ENCODE assay signal across 8 cellular contexts in the genomic region with DNA sequence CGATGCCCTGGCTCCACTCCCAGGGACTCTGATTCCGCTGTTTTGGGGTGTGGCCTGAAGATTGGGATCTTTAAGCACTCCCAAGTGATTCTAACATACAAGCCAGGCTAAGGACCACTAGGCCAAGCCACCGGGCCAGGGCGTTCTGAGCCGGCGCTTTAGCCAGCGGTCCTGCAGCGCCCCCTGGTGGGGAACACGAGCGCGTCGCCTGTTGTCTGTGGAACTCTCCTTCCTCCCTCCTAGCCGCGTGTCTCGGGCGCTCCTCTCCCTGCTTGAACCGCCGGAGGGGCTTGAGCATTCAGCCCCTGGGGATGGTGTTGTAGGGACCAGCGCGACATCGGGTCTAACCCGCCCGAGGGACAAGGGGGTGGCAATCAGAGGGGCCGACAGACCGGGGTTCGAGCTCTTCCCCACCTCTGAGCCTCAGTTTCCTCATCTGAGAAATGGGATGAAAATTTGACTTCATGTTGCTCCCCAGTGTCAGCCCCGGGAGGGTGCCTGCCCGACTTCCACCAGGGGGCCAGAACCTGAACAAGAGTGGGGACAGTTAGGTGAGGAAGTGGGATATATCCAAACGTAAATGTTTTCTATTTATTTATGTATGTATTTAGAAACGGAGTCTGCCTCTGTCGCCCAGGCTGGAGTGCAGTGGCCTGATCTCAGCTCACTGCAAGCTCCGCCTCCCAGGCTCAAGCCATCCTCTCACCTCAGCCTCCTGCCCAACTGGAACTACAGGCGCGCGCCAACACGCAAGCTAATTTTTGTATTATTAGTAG. TPM values are rescaled to one million over a fixed set of nuclear protein-coding genes. Genes with fewer than 3 reads are reported as not detected.
DNase-seq lines count a peak whose midpoint lies in the region; ATAC-seq, FAIRE-seq and TF ChIP-seq lines count a peak whose summit lies in the region.

No MANE protein-coding gene starts in this region.

- no peaks in the 10 kb centered on the region for H3K79me2 ChIP-seq in HepG2 (ENCODE audit: insufficient read depth, low read length)

- no peak overlapping the region for H3K27ac Mint-ChIP-seq in central memory CD8-positive, alpha-beta T cell (ENCODE audit: low read depth)

- WGBS in HepG2 (ENCODE audit: low lambda C conversion rate): 20% methylated on average over 33 of the region's 36 CpGs

- H3K4me1 ChIP-seq in HepG2 (ENCODE audit: insufficient read depth, low read length): no peaks in the 10 kb centered on the region

- H3K4me3 ChIP-seq in HepG2 (replicated peaks in 1 of 3; ENCODE audit: insufficient read depth in 1 of 3, low read depth in 2 of 3, low read length in 3 of 3): no peak overlapping the region

- intact Hi-C loops in HepG2 (cut with micrococcal nuclease; ENCODE audit: unreplicated experiment): loop anchor here (5.0 to 10.0 kb wide), 2 partner anchors 111 to 229 kb away; no protein-coding TSS in a partner anchor

- H3K36me3 ChIP-seq in HepG2 (replicated peaks in 1 of 2; ENCODE audit: control insufficient read depth in 1 of 2, insufficient read depth in 2 of 2, low read length in 2 of 2): no peaks in the 10 kb centered on the region

- H3K4me1 Mint-ChIP-seq in central memory CD8-positive, alpha-beta T cell: peaks cover 5% of the 10 kb centered on the region

- CTCF ChIA-PET in HepG2 (lab: Yijun Ruan, JAX; ENCODE audit: low intra/inter-chr PET ratio, low total read pairs): interaction anchor here (1.2 to 5.7 kb wide), 6 partner anchors 15 to 233 kb away, joined by 3 to 59 read pairs (median 6); no protein-coding TSS in a partner anchor

- H3K9me3 Mint-ChIP-seq in central memory CD8-positive, alpha-beta T cell: no peaks in the 10 kb centered on the region

- no peaks in the 10 kb centered on the region for H3K27me3 ChIP-seq in HepG2 (ENCODE audit: control insufficient read depth in 1 of 2, insufficient read depth in 2 of 2, low read length in 2 of 2)

- peaks cover 6% of the 10 kb centered on the region for H3K9me3 ChIP-seq in HepG2 (ENCODE audit: low read length)

- FAIRE-seq in HepG2 (lab: Jason Lieb, UNC): no peak

- H3K9ac ChIP-seq in HepG2 (ENCODE audit: insufficient read depth, low read depth, low read length): no peak overlapping the region

- TF ChIP-seq CTCF in HepG2 (CRISPR knock-in tag; IDR thresholded peaks at IDR 0.05): peak; percentile 97

- DNase-seq in NCI-H524 (lab: John Stamatoyannopoulos, UW): peak; percentile 17 to 70
- DNase-seq in NCI-H524 treated with DMSO at 0.1 percent for 48 hours (lab: John Stamatoyannopoulos, UW): no peak
- DNase-seq in NCI-H2171 treated with DMSO at 0.1 percent for 48 hours (lab: John Stamatoyannopoulos, UW): peak; percentile 65
- DNase-seq in activated CD4-positive, alpha-beta T cell treated with anti-CD3 and anti-CD28 coated beads for 24 hours (ENCODE audit: low read depth in 2 of 2): peak; percentile 77 to 85
- DNase-seq in central memory CD8-positive, alpha-beta T cell (ENCODE audit: low spot score in 2 of 2): peak; percentile 58 to 77
- peak; percentile 44 for DNase-seq in HepG2 (ENCODE audit: low spot score)
- peak; percentile 75 to 90 for DNase-seq in stimulated activated CD4-positive, alpha-beta T cell treated with anti-CD3 and anti-CD28 coated beads, Interleukin-4, amount 100 ng/mL, for 48 hours (ENCODE audit: low read depth in 2 of 2)

- H3K27me3 Mint-ChIP-seq in central memory CD8-positive, alpha-beta T cell: peaks cover 52% of the 10 kb centered on the region

- POLR2A ChIA-PET in HepG2 (lab: Yijun Ruan, JAX): no interaction called here

- no peak overlapping the region for H3K4me3 Mint-ChIP-seq in central memory CD8-positive, alpha-beta T cell

- TF ChIP-seq EP300 in HepG2 (IDR thresholded peaks at IDR 0.05; ENCODE audit: low read depth in 2 of 2, low read length in 2 of 2): no peak
- TF ChIP-seq EP300 in HepG2 (CRISPR knock-in tag; IDR thresholded peaks at IDR 0.05; ENCODE audit: borderline replicate concordance): no peak

- in situ Hi-C loops in HepG2 (cut with HindIII; ENCODE audit: extremely low pct_ligation_motif_present, low pct_unique_long_range_greater_than_20kb): no loop called here

- no peak for TF ChIP-seq POLR2A in HepG2 (IDR thresholded peaks at IDR 0.05; ENCODE audit: insufficient read depth in 1 of 2, low read depth in 2 of 2, low read length in 2 of 2)

- no peak overlapping the region for H3K27ac ChIP-seq in HepG2 (ENCODE audit: extremely low read length, insufficient read depth, low read length)

- H3K36me3 Mint-ChIP-seq in central memory CD8-positive, alpha-beta T cell (ENCODE audit: insufficient read depth): no peaks in the 10 kb centered on the region

- peak; percentile 49 for ATAC-seq in central memory CD8-positive, alpha-beta T cell (replicated peaks; ENCODE audit: extremely low read depth, poor library complexity, severe bottlenecking)
- ATAC-seq in HepG2 (peak; percentile 91), HG03039 (IDR thresholded peaks at IDR 0.05; ENCODE audit: unreplicated experiment) (no peak)

- H3K4me2 ChIP-seq in HepG2 (ENCODE audit: low read depth, low read length): no peak overlapping the region

- no peaks in the 10 kb centered on the region for H4K20me1 ChIP-seq in HepG2 (ENCODE audit: insufficient read depth, low read length)

- no TSS peak for BruUV-seq in HepG2 (replicated peaks; lab: Mats Ljungman, UMichigan)

- peak; percentile 91 for TF ChIP-seq RAD21 in HepG2 (CRISPR knock-in tag; IDR thresholded peaks at IDR 0.05)

- H2AFZ ChIP-seq in HepG2 (ENCODE audit: low read length): no peak overlapping the region

TF ChIP-seq in HepG2, 621 proteins besides CTCF, POLR2A, EP300 and RAD21 (continues in another document):
- TF ChIP-seq, protein P1, sequence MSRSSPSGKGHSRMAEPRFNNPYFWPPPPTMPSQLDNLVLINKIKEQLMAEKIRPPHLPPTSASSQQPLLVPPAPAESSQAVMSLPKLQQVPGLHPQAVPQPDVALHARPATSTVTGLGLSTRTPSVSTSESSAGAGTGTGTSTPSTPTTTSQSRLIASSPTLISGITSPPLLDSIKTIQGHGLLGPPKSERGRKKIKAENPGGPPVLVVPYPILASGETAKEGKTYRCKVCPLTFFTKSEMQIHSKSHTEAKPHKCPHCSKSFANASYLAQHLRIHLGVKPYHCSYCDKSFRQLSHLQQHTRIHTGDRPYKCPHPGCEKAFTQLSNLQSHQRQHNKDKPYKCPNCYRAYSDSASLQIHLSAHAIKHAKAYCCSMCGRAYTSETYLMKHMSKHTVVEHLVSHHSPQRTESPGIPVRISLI (CRISPR knock-in tag; IDR thresholded peaks at IDR 0.05; ENCODE audit: borderline replicate concordance): peak; percentile 32; the same call in 1 of the 2 replicates

RNA-seq across cellular contexts. Expression of a gene that starts 18.0 kb away (rescaled TPM):
- total RNA-seq in HepG2 (2016; rRNA removed; fragmentation: Illumina TruSeq; extraction: Trizol): not detected in 2 replicates
- not detected in 2 replicates for total RNA-seq in HepG2 (2016; cell fraction: cytosol; rRNA removed; fragmentation: Illumina TruSeq; extraction: Trizol; ENCODE audit: low read depth)
- not detected in 2 replicates for total RNA-seq in HepG2 (2016; cell fraction: insoluble cytoplasmic fraction; rRNA removed; fragmentation: Illumina TruSeq; extraction: Trizol)
- total RNA-seq in HepG2 (2016; cell fraction: membrane; rRNA removed; fragmentation: Illumina TruSeq; extraction: Trizol): not detected in 2 replicates
- not detected in 2 replicates for total RNA-seq in HepG2 (2016; cell fraction: nucleus; rRNA removed; fragmentation: Illumina TruSeq; extraction: Trizol)
- polyA plus RNA-seq in HepG2 (2011; rRNA removed): not detected in 2 replicates
- polyA plus RNA-seq in HepG2 (2011; cell fraction: cytosol; rRNA removed): not detected in 2 replicates
- polyA plus RNA-seq in HepG2 (2011; cell fraction: nucleus; rRNA removed): 0.02 TPM in 1 of 2 replicates, not detected in the other
- polyA plus RNA-seq in HepG2 (2012): not detected in 2 replicates
- polyA plus RNA-seq in HepG2 (2016; cell fraction: cytosol; fragmentation: Illumina TruSeq; extraction: Trizol; ENCODE audit: low read depth): not detected in 2 replicates
- polyA plus RNA-seq in HepG2 (2016; cell fraction: insoluble cytoplasmic fraction; fragmentation: Illumina TruSeq; extraction: Trizol; ENCODE audit: low read depth): not detected in 2 replicates
- not detected in 2 replicates for polyA plus RNA-seq in HepG2 (2016; cell fraction: membrane; fragmentation: Illumina TruSeq; extraction: Trizol; ENCODE audit: low read depth)
- not detected in 2 replicates for polyA plus RNA-seq in HepG2 (2016; cell fraction: nucleus; fragmentation: Illumina TruSeq; extraction: Trizol; ENCODE audit: insufficient read depth, low read depth)
- 0.07 TPM in 1 of 2 replicates, not detected in the other for polyA minus RNA-seq in HepG2 (2011; rRNA and poly(A)+ RNA removed; ENCODE audit: low replicate concordance)
- polyA minus RNA-seq in HepG2 (2011; cell fraction: cytosol; rRNA and poly(A)+ RNA removed): not detected in 2 replicates
- polyA minus RNA-seq in HepG2 (2011; cell fraction: nucleus; rRNA and poly(A)+ RNA removed): not detected in 2 replicates

RNA-seq across cellular contexts. Expression of a gene that starts 42.3 kb away (rescaled TPM):
- 0.44 and 0.51 TPM in 2 replicates for total RNA-seq in HepG2 (2016; rRNA removed; fragmentation: Illumina TruSeq; extraction: Trizol)
- total RNA-seq in HepG2 (2016; cell fraction: cytosol; rRNA removed; fragmentation: Illumina TruSeq; extraction: Trizol; ENCODE audit: low read depth): 0.10 TPM in 1 of 2 replicates, not detected in the other
- 0.41 and 0.56 TPM in 2 replicates for total RNA-seq in HepG2 (2016; cell fraction: insoluble cytoplasmic fraction; rRNA removed; fragmentation: Illumina TruSeq; extraction: Trizol)
- total RNA-seq in HepG2 (2016; cell fraction: membrane; rRNA removed; fragmentation: Illumina TruSeq; extraction: Trizol): 0.28 and 0.52 TPM in 2 replicates
- total RNA-seq in HepG2 (2016; cell fraction: nucleus; rRNA removed; fragmentation: Illumina TruSeq; extraction: Trizol): 0.13 and 0.31 TPM in 2 replicates
- polyA plus RNA-seq in HepG2 (2011; rRNA removed): 0.13 TPM in 2 replicates
- polyA plus RNA-seq in HepG2 (2011; cell fraction: cytosol; rRNA removed): 0.11 and 0.21 TPM in 2 replicates
- 0.09 TPM in 1 of 2 replicates, not detected in the other for polyA plus RNA-seq in HepG2 (2011; cell fraction: nucleus; rRNA removed)
- polyA plus RNA-seq in HepG2 (2012): 0.15 and 0.33 TPM in 2 replicates
- polyA plus RNA-seq in HepG2 (2016; cell fraction: cytosol; fragmentation: Illumina TruSeq; extraction: Trizol; ENCODE audit: low read depth): 0.05 and 0.07 TPM in 2 replicates
- 0.50 and 0.56 TPM in 2 replicates for polyA plus RNA-seq in HepG2 (2016; cell fraction: insoluble cytoplasmic fraction; fragmentation: Illumina TruSeq; extraction: Trizol; ENCODE audit: low read depth)
- polyA plus RNA-seq in HepG2 (2016; cell fraction: membrane; fragmentation: Illumina TruSeq; extraction: Trizol; ENCODE audit: low read depth): 0.05 and 0.08 TPM in 2 replicates
- 0.18 and 0.40 TPM in 2 replicates for polyA plus RNA-seq in HepG2 (2016; cell fraction: nucleus; fragmentation: Illumina TruSeq; extraction: Trizol; ENCODE audit: insufficient read depth, low read depth)
- 0.46 TPM in 1 of 2 replicates, not detected in the other for polyA minus RNA-seq in HepG2 (2011; rRNA and poly(A)+ RNA removed; ENCODE audit: low replicate concordance)
- 0.18 TPM in 1 of 2 replicates, not detected in the other for polyA minus RNA-seq in HepG2 (2011; cell fraction: cytosol; rRNA and poly(A)+ RNA removed)
- not detected in 2 replicates for polyA minus RNA-seq in HepG2 (2011; cell fraction: nucleus; rRNA and poly(A)+ RNA removed)
